Comparison of ENCODE assay signal across 1 cellular context in genomic region chr22:45240137-45240809, GRCh38.
TF ChIP-seq lines count a peak whose summit lies in the region.

No MANE protein-coding gene starts in this region.

TF ChIP-seq in HEK293, 187 proteins besides CTCF, POLR2A, EP300 and RAD21 (continued from another document and continues in another):
- TF ChIP-seq ZNF513 (tag by site-specific recombination; IDR thresholded peaks at IDR 0.05) (no peak), ZNF629 (tag by site-specific recombination; IDR thresholded peaks at IDR 0.05) (no peak), ZFP69B (tag by site-specific recombination; IDR thresholded peaks at IDR 0.05) (no peak), ZNF114 (tag by site-specific recombination; IDR thresholded peaks at IDR 0.05) (no peak), ZBTB6 (tag by site-specific recombination; IDR thresholded peaks at IDR 0.05) (no peak), ZNF366 (tag by site-specific recombination; conservative IDR thresholded peaks at IDR 0.05) (no peak), ZBTB21 (tag by site-specific recombination; IDR thresholded peaks at IDR 0.05) (no peak), ZBTB48 (tag by site-specific recombination; IDR thresholded peaks at IDR 0.05) (0 out of 2 replicates have a peak, but pooled peaks have one; percentile 47), ZXDB (tag by site-specific recombination; IDR thresholded peaks at IDR 0.05) (no peak), HIC1 (tag by site-specific recombination; IDR thresholded peaks at IDR 0.05) (0 out of 2 replicates have a peak, but pooled peaks have one; percentile 26), ZNF560 (tag by site-specific recombination; IDR thresholded peaks at IDR 0.05; ENCODE audit: borderline replicate concordance) (no peak), ZBTB10 (tag by site-specific recombination; IDR thresholded peaks at IDR 0.05) (peak; percentile 56), ZNF664 (tag by site-specific recombination; IDR thresholded peaks at IDR 0.05) (no peak), MEIS1 (CRISPR knock-in tag; IDR thresholded peaks at IDR 0.05; ENCODE audit: borderline replicate concordance) (no peak), ZNF48 (tag by site-specific recombination; IDR thresholded peaks at IDR 0.05) (no peak), ZNF792 (tag by site-specific recombination; IDR thresholded peaks at IDR 0.05) (no peak), ZNF501 (tag by site-specific recombination; IDR thresholded peaks at IDR 0.05) (no peak), ZNF596 (tag by site-specific recombination; IDR thresholded peaks at IDR 0.05) (no peak), ZNF354C (tag by site-specific recombination; IDR thresholded peaks at IDR 0.05; ENCODE audit: borderline replicate concordance, low read depth) (no peak), ZNF529 (tag by site-specific recombination; IDR thresholded peaks at IDR 0.05; ENCODE audit: insufficient replicate concordance) (no peak), ZNF426 (tag by site-specific recombination; IDR thresholded peaks at IDR 0.05) (no peak), SP3 (tag by site-specific recombination; IDR thresholded peaks at IDR 0.05) (no peak), ELK4 (IDR thresholded peaks at IDR 0.05; ENCODE audit: borderline replicate concordance, low read depth, low read length) (no peak), KLF10 (tag by site-specific recombination; IDR thresholded peaks at IDR 0.05) (no peak), ZNF571 (tag by site-specific recombination; IDR thresholded peaks at IDR 0.05) (no peak), ZNF510 (tag by site-specific recombination; IDR thresholded peaks at IDR 0.05; ENCODE audit: insufficient replicate concordance) (no peak), ZNF558 (tag by site-specific recombination; IDR thresholded peaks at IDR 0.05) (no peak), YY2 (tag by site-specific recombination; IDR thresholded peaks at IDR 0.05) (no peak), ZNF670 (tag by site-specific recombination; IDR thresholded peaks at IDR 0.05; ENCODE audit: low read depth) (no peak), MYNN (tag by site-specific recombination; IDR thresholded peaks at IDR 0.05; ENCODE audit: borderline replicate concordance) (no peak), ZNF488 (tag by site-specific recombination; IDR thresholded peaks at IDR 0.05) (no peak), ZNF626 (tag by site-specific recombination; IDR thresholded peaks at IDR 0.05) (no peak), ZNF138 (tag by site-specific recombination; IDR thresholded peaks at IDR 0.05; ENCODE audit: borderline replicate concordance) (no peak), ZFP3 (tag by site-specific recombination; IDR thresholded peaks at IDR 0.05; ENCODE audit: low read depth) (no peak), ZNF140 (tag by site-specific recombination; IDR thresholded peaks at IDR 0.05) (no peak), ZSCAN16 (tag by site-specific recombination; IDR thresholded peaks at IDR 0.05) (no peak), GLIS1 (tag by site-specific recombination; IDR thresholded peaks at IDR 0.05) (no peak), TCF7L2 (IDR thresholded peaks at IDR 0.05; ENCODE audit: borderline replicate concordance, low read depth, low read length) (no peak), ATF2 (tag by site-specific recombination; IDR thresholded peaks at IDR 0.05; ENCODE audit: low read depth) (no peak), PRDM10 (tag by site-specific recombination; IDR thresholded peaks at IDR 0.05) (no peak), KLF1 (tag by site-specific recombination; IDR thresholded peaks at IDR 0.05) (peak; percentile 10; the same call in 1 of the 2 replicates), ZNF654 (tag by site-specific recombination; IDR thresholded peaks at IDR 0.05; ENCODE audit: low read depth) (no peak), ZNF621 (tag by site-specific recombination; IDR thresholded peaks at IDR 0.05) (no peak), ZNF624 (tag by site-specific recombination; IDR thresholded peaks at IDR 0.05) (no peak), ZNF701 (tag by site-specific recombination; IDR thresholded peaks at IDR 0.05) (no peak), ZNF223 (tag by site-specific recombination; IDR thresholded peaks at IDR 0.05) (no peak), ZNF292 (tag by site-specific recombination; IDR thresholded peaks at IDR 0.05; ENCODE audit: borderline replicate concordance, low read depth) (no peak), ZNF26 (tag by site-specific recombination; IDR thresholded peaks at IDR 0.05) (no peak), ZNF169 (tag by site-specific recombination; IDR thresholded peaks at IDR 0.05) (no peak), ZSCAN18 (tag by site-specific recombination; IDR thresholded peaks at IDR 0.05) (no peak), KLF9 (tag by site-specific recombination; IDR thresholded peaks at IDR 0.05; ENCODE audit: low read depth) (0 out of 2 replicates have a peak, but pooled peaks have one; percentile 28)
